In genomic region chr17:15263680-15264079, GRCh38 we compare ENCODE assay signal across 15 cellular contexts. TPM values are rescaled to one million over a fixed set of nuclear protein-coding genes. Genes with fewer than 3 reads are reported as not detected.
DNase-seq lines count a peak whose midpoint lies in the region; TF ChIP-seq lines count a peak whose summit lies in the region.
"Had no signal": no experiment of that assay in that cellular context is flagged by ENCODE, and none has a peak within 500 bp of the region (broad histone marks: within the 10 kb centered on the region; RNA-seq: fewer than 3 reads in every experiment).

No MANE protein-coding gene starts in this region.

- no peaks in the 10 kb centered on the region for H3K36me3 ChIP-seq in HUES6 (ENCODE audit: control insufficient read depth, insufficient read depth, low read length)
- peaks cover 0 to 8% (median 7%) of the 10 kb centered on the region in 5 donors for H3K36me3 ChIP-seq in subcutaneous abdominal adipose tissue (ENCODE audit: control insufficient read depth in 5 of 5, insufficient read depth in 5 of 5, low read length in 5 of 5)
- H3K36me3 ChIP-seq in Karpas-422 (ENCODE audit: insufficient read depth, low read length): no peaks in the 10 kb centered on the region

- no peaks in the 10 kb centered on the region for H3K79me2 ChIP-seq in Karpas-422 (ENCODE audit: low read length)

- peaks cover 92% of the 10 kb centered on the region for H3K27me3 Mint-ChIP-seq in mesothelial cell of epicardium (ENCODE audit: low read depth)
- H3K27me3 Mint-ChIP-seq in activated T-helper 2 cell treated with anti-CD3 and anti-CD28 coated beads, Interferon-gamma antibody, Interleukin-2, Interleukin-4, amounts not matched to agents 10 μg/mL and 5 μg/mL and 100 μg/mL, durations not matched to agents 14 hours and 24 hours and 36 hours (ENCODE audit: low read depth): peaks cover 72% of the 10 kb centered on the region

- no peak overlapping the region for H3K27ac Mint-ChIP-seq in mesothelial cell of epicardium
- H3K27ac Mint-ChIP-seq in activated T-helper 2 cell treated with anti-CD3 and anti-CD28 coated beads, Interferon-gamma antibody, Interleukin-2, Interleukin-4, amounts not matched to agents 10 μg/mL and 5 μg/mL and 100 μg/mL, durations not matched to agents 14 hours and 24 hours and 36 hours: no peak overlapping the region
- H3K27ac Mint-ChIP-seq: activated CD4-positive, alpha-beta memory T cell treated with anti-CD3 and anti-CD28 coated beads, Interleukin-2, amount 10 ng/mL, durations not matched to agents 7 days and 5 days; activated naive CD8-positive, alpha-beta T cell treated with anti-CD3 and anti-CD28 coated beads, Interleukin-2, amount 10 ng/mL, durations not matched to agents 7 days and 5 days had no signal

- H3K4me1 ChIP-seq in HUES6 (ENCODE audit: control insufficient read depth, insufficient read depth, low read length): 0 out of 2 replicates have a peak, but pooled peaks cover 7% of the 10 kb centered on the region
- peaks cover 6 to 74% (median 61%) of the 10 kb centered on the region in 5 donors for H3K4me1 ChIP-seq in subcutaneous abdominal adipose tissue (ENCODE audit: control insufficient read depth in 5 of 5, insufficient read depth in 5 of 5, low read length in 5 of 5)
- no peaks in the 10 kb centered on the region for H3K4me1 ChIP-seq in Karpas-422 (ENCODE audit: low read length)

- H3K27ac ChIP-seq in HUES6 (ENCODE audit: low read depth, low read length) (no peak overlapping the region), coronary artery (peak overlapping the region; percentile 95 to 98), subcutaneous abdominal adipose tissue (ENCODE audit: low read depth, low read length) (peak overlapping the region; percentile 98), Karpas-422 (ENCODE audit: low read length) (no peak overlapping the region)

- DNase-seq in coronary artery (ENCODE audit: low spot score): no peak
- DNase-seq in mesothelial cell of epicardium (ENCODE audit: low spot score in 2 of 2, unreplicated experiment in 2 of 2): no peak
- no peak for DNase-seq in Karpas-422
- no peak for DNase-seq in activated T-helper 2 cell treated with anti-CD3 and anti-CD28 coated beads, Interferon-gamma antibody, Interleukin-2, Interleukin-4, amounts not matched to agents 10 μg/mL and 5 μg/mL and 100 μg/mL, durations not matched to agents 14 hours and 24 hours and 36 hours (ENCODE audit: low spot score)
- no peak for DNase-seq in epidermal melanocyte (ENCODE audit: insufficient read length, low spot score)
- DNase-seq in mucosa of gallbladder (ENCODE audit: low spot score): no peak
- DNase-seq: activated CD4-positive, alpha-beta memory T cell treated with anti-CD3 and anti-CD28 coated beads, Interleukin-2, amount 10 ng/mL, durations not matched to agents 7 days and 5 days; activated naive CD8-positive, alpha-beta T cell treated with anti-CD3 and anti-CD28 coated beads, Interleukin-2, amount 10 ng/mL, durations not matched to agents 7 days and 5 days; COR-L47; NCI-H1092; NCI-H526; SW 1271 had no signal

- peak overlapping the region; percentile 97 for H3K4me3 ChIP-seq in HUES6 (ENCODE audit: low read depth, low read length)
- H3K4me3 ChIP-seq in coronary artery: peak overlapping the region; percentile 81
- H3K4me3 ChIP-seq in subcutaneous abdominal adipose tissue (ENCODE audit: low read depth in 1 of 5, low read length in 5 of 5): peak overlapping the region; percentile 77 to 96 (median 90)
- H3K4me3 ChIP-seq in Karpas-422 (ENCODE audit: low read length): no peak overlapping the region

- H3K4me1 Mint-ChIP-seq in mesothelial cell of epicardium: peaks cover 34% of the 10 kb centered on the region
- H3K4me1 Mint-ChIP-seq in activated T-helper 2 cell treated with anti-CD3 and anti-CD28 coated beads, Interferon-gamma antibody, Interleukin-2, Interleukin-4, amounts not matched to agents 10 μg/mL and 5 μg/mL and 100 μg/mL, durations not matched to agents 14 hours and 24 hours and 36 hours (ENCODE audit: low read depth): peaks cover 9% of the 10 kb centered on the region

- no peaks in the 10 kb centered on the region for H3K9me2 ChIP-seq in Karpas-422 (replicated peaks; ENCODE audit: insufficient read depth, low read length)

- H3K9me3 ChIP-seq in HUES6 (ENCODE audit: control insufficient read depth, insufficient read depth, low read depth, low read length) (no peaks in the 10 kb centered on the region), subcutaneous abdominal adipose tissue (ENCODE audit: control insufficient read depth in 5 of 5, low read length in 5 of 5) (no peaks in the 10 kb centered on the region), Karpas-422 (ENCODE audit: low read length) (no peaks in the 10 kb centered on the region)
- H3K9me3 ChIP-seq: spleen had no signal

- H3K9me3 Mint-ChIP-seq in mesothelial cell of epicardium: no peaks in the 10 kb centered on the region
- H3K9me3 Mint-ChIP-seq in activated T-helper 2 cell treated with anti-CD3 and anti-CD28 coated beads, Interferon-gamma antibody, Interleukin-2, Interleukin-4, amounts not matched to agents 10 μg/mL and 5 μg/mL and 100 μg/mL, durations not matched to agents 14 hours and 24 hours and 36 hours: no peaks in the 10 kb centered on the region
- H3K9me3 Mint-ChIP-seq: activated CD4-positive, alpha-beta memory T cell treated with anti-CD3 and anti-CD28 coated beads, Interleukin-2, amount 10 ng/mL, durations not matched to agents 7 days and 5 days; activated naive CD8-positive, alpha-beta T cell treated with anti-CD3 and anti-CD28 coated beads, Interleukin-2, amount 10 ng/mL, durations not matched to agents 7 days and 5 days had no signal

- no peaks in the 10 kb centered on the region for H4K20me1 ChIP-seq in Karpas-422 (ENCODE audit: insufficient read depth, low read depth, low read length)

- TF ChIP-seq CTCF in coronary artery (IDR thresholded peaks at IDR 0.05) (no peak), mesothelial cell of epicardium (IDR thresholded peaks at IDR 0.05; ENCODE audit: unreplicated experiment) (no peak)

- peak overlapping the region; percentile 85 for H3K4me3 Mint-ChIP-seq in mesothelial cell of epicardium
- no peak overlapping the region for H3K4me3 Mint-ChIP-seq in activated T-helper 2 cell treated with anti-CD3 and anti-CD28 coated beads, Interferon-gamma antibody, Interleukin-2, Interleukin-4, amounts not matched to agents 10 μg/mL and 5 μg/mL and 100 μg/mL, durations not matched to agents 14 hours and 24 hours and 36 hours (ENCODE audit: low read depth)
- H3K4me3 Mint-ChIP-seq: activated CD4-positive, alpha-beta memory T cell treated with anti-CD3 and anti-CD28 coated beads, Interleukin-2, amount 10 ng/mL, durations not matched to agents 7 days and 5 days; activated naive CD8-positive, alpha-beta T cell treated with anti-CD3 and anti-CD28 coated beads, Interleukin-2, amount 10 ng/mL, durations not matched to agents 7 days and 5 days had no signal

- no peak overlapping the region for H3K4me2 ChIP-seq in Karpas-422 (ENCODE audit: low read depth, low read length, poor library complexity, severe bottlenecking)

- H3K9ac ChIP-seq in HUES6 (ENCODE audit: low read length): no peak overlapping the region
- peak overlapping the region in 4 of 5 donors; percentile 81 to 92 (median 90) for H3K9ac ChIP-seq in subcutaneous abdominal adipose tissue (ENCODE audit: low read length in 5 of 5)
- no peak overlapping the region for H3K9ac ChIP-seq in Karpas-422 (ENCODE audit: low read length)

- H3K27me3 ChIP-seq in HUES6 (ENCODE audit: control insufficient read depth, insufficient read depth, low read length) (peaks cover 89% of the 10 kb centered on the region), subcutaneous abdominal adipose tissue (ENCODE audit: control insufficient read depth in 5 of 5, insufficient read depth in 4 of 5, low read length in 5 of 5) (no peaks in the 10 kb centered on the region), Karpas-422 (ENCODE audit: low read length) (no peaks in the 10 kb centered on the region)

- H2AFZ ChIP-seq in Karpas-422 (ENCODE audit: low read length): no peak overlapping the region

- H3K36me3 Mint-ChIP-seq in mesothelial cell of epicardium: no peaks in the 10 kb centered on the region
- no peaks in the 10 kb centered on the region for H3K36me3 Mint-ChIP-seq in activated T-helper 2 cell treated with anti-CD3 and anti-CD28 coated beads, Interferon-gamma antibody, Interleukin-2, Interleukin-4, amounts not matched to agents 10 μg/mL and 5 μg/mL and 100 μg/mL, durations not matched to agents 14 hours and 24 hours and 36 hours (ENCODE audit: low read depth)
- H3K36me3 Mint-ChIP-seq: activated naive CD8-positive, alpha-beta T cell treated with anti-CD3 and anti-CD28 coated beads, Interleukin-2, amount 10 ng/mL, durations not matched to agents 7 days and 5 days had no signal

- intact Hi-C loops in activated T-helper 2 cell treated with anti-CD3 and anti-CD28 coated beads, Interferon-gamma antibody, Interleukin-2, Interleukin-4, amounts not matched to agents 10 μg/mL and 5 μg/mL and 100 μg/mL, durations not matched to agents 14 hours and 24 hours and 36 hours (cut with micrococcal nuclease): no loop called here

RNA-seq across cellular contexts. Expression of gene PMP22, which starts 1.4 kb away (rescaled TPM):
- total RNA-seq in mesothelial cell of epicardium: 49.4 to 52.5 TPM (median 50.4 TPM) in 3 replicates
- total RNA-seq in Karpas-422 (2014; rRNA removed; shearing (Covaris generic); ENCODE audit: low replicate concordance): not detected in 2 replicates
- total RNA-seq in activated T-helper 2 cell treated with anti-CD3 and anti-CD28 coated beads, Interferon-gamma antibody, Interleukin-2, Interleukin-4, amounts not matched to agents 10 μg/mL and 5 μg/mL and 100 μg/mL, durations not matched to agents 14 hours and 24 hours and 36 hours: 1.2 and 1.6 TPM in 2 replicates
- total RNA-seq in mucosa of gallbladder: 61.4 TPM
- total RNA-seq: activated CD4-positive, alpha-beta memory T cell treated with anti-CD3 and anti-CD28 coated beads, Interleukin-2, amount 10 ng/mL, durations not matched to agents 7 days and 5 days had no signal

Comparison
In these comparisons a context has a peak if more than half of its experiments do, and no peak if none do; other contexts are left out.
1. H3K27ac ChIP-seq: peak in coronary artery (2 of 2) and subcutaneous abdominal adipose tissue (single experiment); none in HUES6 (single experiment) and Karpas-422 (single experiment).
2. H3K9ac ChIP-seq: peak in subcutaneous abdominal adipose tissue (4 of 5); none in HUES6 (single experiment) and Karpas-422 (single experiment).
3. RNA of gene PMP22, which starts 1.4 kb away (total RNA-seq): 61.4 TPM in mucosa of gallbladder (single experiment) and 49.4 to 52.5 TPM in mesothelial cell of epicardium; 1.2 to 1.6 TPM in activated T-helper 2 cell treated with anti-CD3 and anti-CD28 coated beads, Interferon-gamma antibody, Interleukin-2, Interleukin-4, amounts not matched to agents 10 μg/mL and 5 μg/mL and 100 μg/mL, durations not matched to agents 14 hours and 24 hours and 36 hours and not detected in Karpas-422; every median in the first group is over 10 times any median in the second.